12 cellular contexts compared by ENCODE assay signal in the genomic region with DNA sequence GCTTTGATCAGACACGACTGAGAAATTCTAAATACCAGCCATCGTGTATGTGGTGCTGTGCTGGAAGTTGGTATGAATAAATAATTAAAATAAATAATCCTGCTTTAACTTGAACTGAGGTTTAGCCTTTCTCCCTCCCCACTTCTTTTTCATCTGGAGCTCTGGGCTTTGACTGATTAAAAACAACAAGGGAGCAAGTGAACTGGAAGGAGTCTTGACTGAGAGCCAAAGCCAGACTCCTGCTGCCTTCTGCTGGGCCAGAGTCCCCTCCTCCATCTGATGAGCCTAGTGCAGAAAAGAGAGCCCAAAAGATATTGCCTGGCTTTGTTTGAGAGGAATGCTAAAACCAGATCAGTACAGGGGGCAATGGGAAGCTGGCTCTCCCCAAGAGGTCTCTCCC.
DNase-seq lines count a peak whose midpoint lies in the region; ATAC-seq and TF ChIP-seq lines count a peak whose summit lies in the region.
"Had no signal": no experiment of that assay in that cellular context is flagged by ENCODE, and none has a peak within 500 bp of the region (broad histone marks: within the 10 kb centered on the region; RNA-seq: fewer than 3 reads in every experiment).

No MANE protein-coding gene starts in this region.

- no peaks in the 10 kb centered on the region for H3K9me3 Mint-ChIP-seq in activated T-cell treated with anti-CD3 and anti-CD28 coated beads, Interleukin-2, amount 50 U/mL, for 72 hours

- H3K27me3 ChIP-seq in parathyroid adenoma (ENCODE audit: control insufficient read depth, insufficient read depth, low read length), result no peaks in the 10 kb centered on the region
- H3K27me3 ChIP-seq in ovary, result no peaks in the 10 kb centered on the region
- H3K27me3 ChIP-seq in prostate gland (replicated peaks; ENCODE audit: insufficient read depth), result no peaks in the 10 kb centered on the region

- H3K4me1 Mint-ChIP-seq in activated T-cell treated with anti-CD3 and anti-CD28 coated beads, Interleukin-2, amount 50 U/mL, for 72 hours (ENCODE audit: low read depth), result peaks cover 43% of the 10 kb centered on the region

- 31 to 39% (median 37%) methylated on average over 2 of the region's 2 CpGs for WGBS in ovary, 3 donors
- WGBS in prostate gland, result 38% methylated on average over 2 of the region's 2 CpGs

- H3K27me3 Mint-ChIP-seq in activated T-cell treated with anti-CD3 and anti-CD28 coated beads, Interleukin-2, amount 50 U/mL, for 72 hours (ENCODE audit: low read depth), result peaks cover 6% of the 10 kb centered on the region

- H3K9me3 ChIP-seq in parathyroid adenoma (ENCODE audit: control insufficient read depth, low read length) (no peaks in the 10 kb centered on the region), ovary (no peaks in the 10 kb centered on the region), prostate gland (no peaks in the 10 kb centered on the region)

- H3K4me3 ChIP-seq in parathyroid adenoma (ENCODE audit: low read depth, low read length) (peak overlapping the region; percentile 19), ovary (no peak overlapping the region), prostate gland (no peak overlapping the region)
- H3K4me3 ChIP-seq: PC-9 had no signal

- peak overlapping the region; percentile 99 for H3K27ac ChIP-seq in parathyroid adenoma
- H3K27ac ChIP-seq in ovary, result no peak overlapping the region
- H3K27ac ChIP-seq in prostate gland, result no peak overlapping the region
- H3K27ac ChIP-seq: PC-9 had no signal

- ATAC-seq in GM19023 (IDR thresholded peaks at IDR 0.05; ENCODE audit: unreplicated experiment), result peak; percentile 21
- ATAC-seq in HG02885 (IDR thresholded peaks at IDR 0.05; ENCODE audit: poor library complexity, unreplicated experiment), result peak; percentile 7
- no peak for ATAC-seq in activated T-cell treated with anti-CD3 and anti-CD28 coated beads, Interleukin-2, amount 50 U/mL, for 72 hours (replicated peaks in 1 of 2)

- peak overlapping the region; percentile 2 for H2AFZ ChIP-seq in parathyroid adenoma
- H2AFZ ChIP-seq: PC-9 had no signal

- H3K36me3 ChIP-seq in parathyroid adenoma (ENCODE audit: control insufficient read depth, insufficient read depth, low read length), result no peaks in the 10 kb centered on the region
- no peaks in the 10 kb centered on the region for H3K36me3 ChIP-seq in ovary
- H3K36me3 ChIP-seq in prostate gland, result no peaks in the 10 kb centered on the region

- H3K4me2 ChIP-seq in parathyroid adenoma (ENCODE audit: low read length), result peak overlapping the region; percentile 43
- H3K4me2 ChIP-seq: PC-9 had no signal

- TF ChIP-seq EP300 in ovary (IDR thresholded peaks at IDR 0.05), result no peak

- peak; percentile 92 for DNase-seq in astrocyte of the hippocampus (ENCODE audit: low read depth, low spot score)
- no peak for DNase-seq in DMS153 treated with DMSO at 0.1 percent for 48 hours (lab: John Stamatoyannopoulos, UW; ENCODE audit: unreplicated experiment)
- DNase-seq in activated T-cell treated with anti-CD3 and anti-CD28 coated beads, Interleukin-2, amount 50 U/mL, for 72 hours, result no peak
- DNase-seq in ovary, result no peak
- no peak for DNase-seq in prostate gland (ENCODE audit: low spot score)
- DNase-seq: activated naive CD4-positive, alpha-beta T cell; NCI-H1105 treated with DMSO at 0.1 percent for 48 hours; occipital lobe; PC-9 had no signal

- no peak overlapping the region for H3K4me3 Mint-ChIP-seq in activated T-cell treated with anti-CD3 and anti-CD28 coated beads, Interleukin-2, amount 50 U/mL, for 72 hours

- H3K9ac ChIP-seq in parathyroid adenoma, result peak overlapping the region; percentile 31

- no peaks in the 10 kb centered on the region for H3K36me3 Mint-ChIP-seq in activated T-cell treated with anti-CD3 and anti-CD28 coated beads, Interleukin-2, amount 50 U/mL, for 72 hours (ENCODE audit: insufficient read depth in 2 of 2)

- intact Hi-C loops in ovary (cut with DNase I) (no loop called here), prostate gland (cut with DNase I) (no loop called here)

- TF ChIP-seq CTCF in parathyroid adenoma (IDR thresholded peaks at IDR 0.05) (no peak), ovary (IDR thresholded peaks at IDR 0.05) (no peak), prostate gland (IDR thresholded peaks at IDR 0.05) (no peak)

- no peak overlapping the region for H3K27ac Mint-ChIP-seq in activated T-cell treated with anti-CD3 and anti-CD28 coated beads, Interleukin-2, amount 50 U/mL, for 72 hours

- no peaks in the 10 kb centered on the region for H3K79me2 ChIP-seq in parathyroid adenoma

- no peak for TF ChIP-seq POLR2A in ovary (IDR thresholded peaks at IDR 0.05)
- no peak for TF ChIP-seq POLR2A in prostate gland (IDR thresholded peaks at IDR 0.05)

- H3K4me1 ChIP-seq in parathyroid adenoma (peaks cover 88% of the 10 kb centered on the region), ovary (ENCODE audit: insufficient read depth) (no peaks in the 10 kb centered on the region), prostate gland (replicated peaks) (no peaks in the 10 kb centered on the region)

Comparison
In these comparisons a context has a peak if more than half of its experiments do, and no peak if none do; other contexts are left out.
1. ATAC-seq: peak in GM19023 (single experiment) and HG02885 (single experiment); none in activated T-cell treated with anti-CD3 and anti-CD28 coated beads, Interleukin-2, amount 50 U/mL, for 72 hours (0 of 2).